Comparison of ENCODE assay signal across 22 cellular contexts in genomic region chr17:46788300-46788699, GRCh38.
"Had no signal": no experiment of that assay in that cellular context is flagged by ENCODE, and none has a peak within 500 bp of the region (broad histone marks: within the 10 kb centered on the region; RNA-seq: fewer than 3 reads in every experiment).

No MANE protein-coding gene starts in this region.

- H3K9me3 ChIP-seq: esophagus squamous epithelium, gastrocnemius medialis, left lung, lower lobe of right lung, mucosa of descending colon had no signal

- H3K27ac ChIP-seq: coronary artery, dorsolateral prefrontal cortex, epithelial cell of prostate, esophagus squamous epithelium, gastrocnemius medialis, heart right ventricle, left lung, lower lobe of right lung had no signal

- H3K4me3 ChIP-seq: coronary artery, dorsolateral prefrontal cortex, esophagus squamous epithelium, gastrocnemius medialis, heart right ventricle, left lung, lower lobe of right lung, mucosa of descending colon had no signal

- H3K27ac Mint-ChIP-seq: memory B cell had no signal

- H3K4me3 Mint-ChIP-seq: memory B cell had no signal

- H3K4me1 ChIP-seq: gastrocnemius medialis, heart right ventricle, left lung, lower lobe of right lung had no signal

- DNase-seq: dermis blood vessel endothelial cell; dorsolateral prefrontal cortex; effector CD4-positive, alpha-beta T cell; effector memory CD4-positive, alpha-beta T cell; erythroblast; esophagus squamous epithelium; foreskin fibroblast; foreskin melanocyte; gastrocnemius medialis; glutamatergic neuron; head of caudate nucleus; heart right ventricle; hippocampal formation; left cardiac atrium; left lung; left ventricle myocardium superior; lower lobe of right lung; mesendoderm; mucosa of descending colon had no signal

- H3K36me3 ChIP-seq: esophagus squamous epithelium, gastrocnemius medialis, heart right ventricle, left lung, lower lobe of right lung had no signal

- H3K36me3 Mint-ChIP-seq: memory B cell had no signal
